Comparison of ENCODE assay signal across 1 cellular context in genomic region chr3:50633233-50633795, GRCh38.
TF ChIP-seq lines count a peak whose summit lies in the region.

No MANE protein-coding gene starts in this region.

TF ChIP-seq in SK-N-SH, 30 proteins besides CTCF, POLR2A, EP300 and RAD21 (continued from another document):
- TF ChIP-seq MAX (IDR thresholded peaks at IDR 0.05; ENCODE audit: low read depth) (no peak), TEAD4 (IDR thresholded peaks at IDR 0.05; ENCODE audit: borderline replicate concordance, insufficient read depth) (no peak), IRF3 (IDR thresholded peaks at IDR 0.05; ENCODE audit: low read depth, low read length) (no peak)
TF ChIP-seq in SK-N-SH: peak in this region for 0.
